9 cellular contexts compared by ENCODE assay signal in the genomic region with DNA sequence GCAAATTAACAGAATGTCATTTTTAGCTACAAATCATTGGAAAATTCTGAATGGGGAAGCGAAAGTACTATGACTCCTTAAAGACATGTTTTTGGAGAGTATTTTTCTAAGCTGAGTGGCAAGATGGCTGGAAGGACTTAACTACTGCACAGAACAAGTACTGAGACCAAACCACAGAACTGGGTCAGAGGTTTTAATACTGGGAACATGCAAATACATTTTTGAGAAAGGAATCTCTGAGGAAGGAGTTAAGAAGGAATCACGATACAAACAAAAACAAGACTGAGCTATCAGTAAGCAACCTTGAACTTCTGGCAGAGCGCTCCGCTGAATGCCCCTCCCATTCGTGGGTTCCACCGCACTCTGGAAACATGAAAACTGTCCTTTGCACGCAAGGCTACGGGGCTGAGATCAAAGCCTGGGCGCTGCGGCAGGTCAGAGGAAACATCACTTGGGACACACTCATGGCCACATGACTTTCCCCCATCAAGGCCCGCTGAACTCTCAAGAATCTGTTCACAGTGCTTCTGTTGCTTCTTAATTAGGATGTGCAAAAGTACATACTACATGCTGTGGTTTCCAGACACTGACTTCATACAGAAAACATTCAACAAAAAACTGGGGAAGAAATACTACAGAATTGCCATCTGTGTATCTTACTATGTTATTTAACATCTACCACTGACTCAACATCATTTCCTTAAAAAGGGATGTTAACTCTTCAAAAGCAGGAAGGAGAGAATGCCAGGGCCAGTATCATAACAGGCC. TPM values are rescaled to one million over a fixed set of nuclear protein-coding genes. Genes with fewer than 3 reads are reported as not detected.
DNase-seq lines count a peak whose midpoint lies in the region; ATAC-seq and TF ChIP-seq lines count a peak whose summit lies in the region.
"Had no signal": no experiment of that assay in that cellular context is flagged by ENCODE, and none has a peak within 500 bp of the region (broad histone marks: within the 10 kb centered on the region; RNA-seq: fewer than 3 reads in every experiment).

No MANE protein-coding gene starts in this region.

- intact Hi-C loops in breast epithelium (cut with DNase I; ENCODE audit: low total_unique reads): no loop called here
- intact Hi-C loops in MCF 10A (cut with micrococcal nuclease): no loop called here
- intact Hi-C loops in colonic mucosa (cut with DNase I): no loop called here
- intact Hi-C loops in testis (cut with DNase I; ENCODE audit: low total_unique reads): no loop called here

- TF ChIP-seq POLR2A in breast epithelium (IDR thresholded peaks at IDR 0.05): no peak
- no peak for TF ChIP-seq POLR2A in testis (IDR thresholded peaks at IDR 0.05)

- TF ChIP-seq CTCF in breast epithelium (IDR thresholded peaks at IDR 0.05): no peak
- TF ChIP-seq CTCF in MCF 10A (IDR thresholded peaks at IDR 0.05; ENCODE audit: unreplicated experiment): no peak
- no peak for TF ChIP-seq CTCF in colonic mucosa (IDR thresholded peaks at IDR 0.05)
- no peak for TF ChIP-seq CTCF in testis (IDR thresholded peaks at IDR 0.05)

- no peaks in the 10 kb centered on the region for H3K27me3 ChIP-seq in breast epithelium
- H3K27me3 ChIP-seq in colonic mucosa: no peaks in the 10 kb centered on the region
- H3K27me3 ChIP-seq in mononuclear cell (ENCODE audit: insufficient read depth, low read length): no peaks in the 10 kb centered on the region
- no peaks in the 10 kb centered on the region for H3K27me3 ChIP-seq in testis

- no peak overlapping the region for H3K27ac Mint-ChIP-seq in MCF 10A (ENCODE audit: low read depth, unreplicated experiment)

- H3K4me1 ChIP-seq in breast epithelium (peaks cover 0 to 2% of the 10 kb centered on the region in 2 donors), colonic mucosa (no peaks in the 10 kb centered on the region), mononuclear cell (ENCODE audit: insufficient read depth, low read length) (peaks cover 17% of the 10 kb centered on the region), testis (peaks cover 24% of the 10 kb centered on the region)

- POLR2A ChIA-PET in MCF 10A (lab: Yijun Ruan, JAX): interaction anchor here (1.0 to 1.5 kb wide), 2 partner anchors 13 to 15 kb away, joined by 3 read pairs; no protein-coding TSS in a partner anchor

- H3K9me3 ChIP-seq in breast epithelium: no peaks in the 10 kb centered on the region
- no peaks in the 10 kb centered on the region for H3K9me3 ChIP-seq in colonic mucosa
- H3K9me3 ChIP-seq in mononuclear cell (ENCODE audit: low read depth, low read length): no peaks in the 10 kb centered on the region
- H3K9me3 ChIP-seq in testis: no peaks in the 10 kb centered on the region

- H3K4me1 Mint-ChIP-seq in MCF 10A (ENCODE audit: insufficient read depth, unreplicated experiment): no peaks in the 10 kb centered on the region

- H3K4me3 Mint-ChIP-seq in MCF 10A (ENCODE audit: unreplicated experiment): no peak overlapping the region

- H3K9me3 Mint-ChIP-seq in MCF 10A (ENCODE audit: unreplicated experiment): no peaks in the 10 kb centered on the region

- H3K36me3 Mint-ChIP-seq in MCF 10A (ENCODE audit: insufficient read depth, unreplicated experiment): peaks cover 16% of the 10 kb centered on the region

- CTCF ChIA-PET in MCF 10A (lab: Yijun Ruan, JAX): interaction anchor here (0.6 to 1.3 kb wide), 3 partner anchors 10 to 219 kb away, joined by 3 to 8 read pairs (median 4); no protein-coding TSS in a partner anchor

- no peaks in the 10 kb centered on the region for H3K36me3 ChIP-seq in breast epithelium
- H3K36me3 ChIP-seq in colonic mucosa: no peaks in the 10 kb centered on the region
- no peaks in the 10 kb centered on the region for H3K36me3 ChIP-seq in testis (ENCODE audit: low read depth, missing control alignments)

- WGBS in testis, 2 donors: 32 to 45% methylated on average over 11 of the region's 11 CpGs

- H3K27ac ChIP-seq in breast epithelium (peak overlapping the region; percentile 29 to 80), colonic mucosa (peak overlapping the region; percentile 26), testis (peak overlapping the region; percentile 62 to 83)
- H3K27ac ChIP-seq: epithelial cell of prostate had no signal

- peak overlapping the region in 1 of 2 donors; percentile 13 for H3K9ac ChIP-seq in colonic mucosa (ENCODE audit: low read depth in 2 of 2, low read length in 2 of 2)

- H3K4me3 ChIP-seq in breast epithelium: peak overlapping the region; percentile 20 to 54 (median 30)
- peak overlapping the region; percentile 2 for H3K4me3 ChIP-seq in colonic mucosa
- peak overlapping the region; percentile 5 for H3K4me3 ChIP-seq in mononuclear cell (ENCODE audit: low read length)
- H3K4me3 ChIP-seq in testis: no peak overlapping the region

- no peaks in the 10 kb centered on the region for H3K27me3 Mint-ChIP-seq in MCF 10A (ENCODE audit: insufficient read depth, unreplicated experiment)

- peak; percentile 86 for ATAC-seq in HG03103 (IDR thresholded peaks at IDR 0.05; ENCODE audit: low read depth, unreplicated experiment)

- DNase-seq in breast epithelium (ENCODE audit: low spot score in 2 of 2) (no peak), MCF 10A (ENCODE audit: unreplicated experiment) (no peak), SW480 (ENCODE audit: low spot score) (peak; percentile 92), colonic mucosa (peak; percentile 26), testis (peak; percentile 81), NK-92 (lab: John Stamatoyannopoulos, UW; ENCODE audit: unreplicated experiment) (no peak)

- no TSS peak for BruUV-seq in MCF 10A (replicated peaks; lab: Mats Ljungman, UMichigan)

RNA-seq across cellular contexts. Expression of a gene that starts 27.8 kb away (rescaled TPM):
- total RNA-seq in breast epithelium (10 to 100 TPM; 14.6 to 18.6 (median 15.4) TPM), MCF 10A (2022) (24.0 and 26.5 TPM in 2 replicates), colonic mucosa (1 to 10 TPM; 4.6 to 5.1 TPM), mononuclear cell (20.9 TPM), testis (10 to 100 TPM; 40.7 to 49.3 TPM)
- 23.6 TPM for polyA plus RNA-seq in testis (ENCODE audit: insufficient read depth, low read depth, low replicate concordance)

Comparison
In these comparisons a context has a peak if more than half of its experiments do, and no peak if none do; other contexts are left out.
1. DNase-seq: peak in SW480 (single experiment), colonic mucosa (single experiment) and testis (single experiment); none in breast epithelium (0 of 2), MCF 10A (single experiment) and NK-92 (single experiment).
2. H3K4me3 ChIP-seq: peak in breast epithelium (3 of 3), colonic mucosa (single experiment) and mononuclear cell (single experiment); none in testis (0 of 2).
3. Peak in every context shown above with its lines, with median percentiles within 50 percentile points of each other: H3K27ac ChIP-seq.